ENCODE assay signal across 11 cellular contexts in genomic region chr20:18465536-18466200, GRCh38. TPM values are rescaled to one million over a fixed set of nuclear protein-coding genes. Genes with fewer than 3 reads are reported as not detected.
DNase-seq lines count a peak whose midpoint lies in the region; ATAC-seq, FAIRE-seq and TF ChIP-seq lines count a peak whose summit lies in the region.
"Had no signal": no experiment of that assay in that cellular context is flagged by ENCODE, and none has a peak within 500 bp of the region (broad histone marks: within the 10 kb centered on the region; RNA-seq: fewer than 3 reads in every experiment).

No MANE protein-coding gene starts in this region.

- intact Hi-C loops in activated naive CD4-positive, alpha-beta T cell treated with anti-CD3 and anti-CD28 coated beads for 36 hours (cut with micrococcal nuclease), result loop anchor here (2.0 kb wide), 1 partner anchor 497 kb away; the partner anchor contains the start of genes MGME1 and SNX5
- intact Hi-C loops in PC-3 (cut with micrococcal nuclease), result loop anchor here (5.0 kb wide), 2 partner anchors 77 to 122 kb away; partner anchors contain the start of gene DTD1
- intact Hi-C loops in endothelial cell of umbilical vein (cut with micrococcal nuclease), result loop anchor here (5.0 kb wide), 2 partner anchors 178 to 328 kb away; partner anchors contain the start of genes KAT14, PET117 and ZNF133

- CTCF ChIA-PET in activated naive CD4-positive, alpha-beta T cell treated with anti-CD3 and anti-CD28 coated beads for 36 hours (lab: Charles Lee), result interaction anchor here (0.8 to 2.1 kb wide), 2 partner anchors 31 to 42 kb away, joined by 4 to 7 read pairs; partner anchors contain the start of genes RBBP9 and SEC23B
- CTCF ChIA-PET in PC-3 (lab: Charles Lee), result interaction anchor here (0.6 kb wide), 1 partner anchor 52 kb away, joined by 3 read pairs; no protein-coding TSS in a partner anchor
- CTCF ChIA-PET in endothelial cell of umbilical vein (lab: Charles Lee), result interaction anchor here (1.6 kb wide), 1 partner anchor 52 kb away, joined by 4 read pairs; no protein-coding TSS in a partner anchor

- H3K79me2 ChIP-seq in PC-3 (ENCODE audit: low read length) (peaks cover 37% of the 10 kb centered on the region), endothelial cell of umbilical vein (ENCODE audit: control insufficient read depth, insufficient read depth, low read length) (peaks cover 30% of the 10 kb centered on the region)

- no peaks in the 10 kb centered on the region for H3F3A ChIP-seq in PC-3 (ENCODE audit: low read length, unreplicated experiment)

- no peaks in the 10 kb centered on the region for H3K9me3 Mint-ChIP-seq in activated naive CD4-positive, alpha-beta T cell treated with anti-CD3 and anti-CD28 coated beads for 36 hours

- dilution Hi-C loops in endothelial cell of umbilical vein (cut with MboI; ENCODE audit: extremely low pct_ligation_motif_present, low sequenced_read_pairs), result no loop called here

- H3K4me1 ChIP-seq in PC-3 (ENCODE audit: insufficient read depth, low read length), result peaks cover 16% of the 10 kb centered on the region
- H3K4me1 ChIP-seq in endothelial cell of umbilical vein (ENCODE audit: control insufficient read depth, extremely low read depth, insufficient read depth, low read length), result peaks cover 13% of the 10 kb centered on the region
- peaks cover 15% of the 10 kb centered on the region for H3K4me1 ChIP-seq in skeletal muscle satellite cell (ENCODE audit: control insufficient read depth, insufficient read depth, low read length)

- H3K9me2 ChIP-seq in PC-3 (replicated peaks; ENCODE audit: low read length), result no peaks in the 10 kb centered on the region

- H3K27ac Mint-ChIP-seq in activated naive CD4-positive, alpha-beta T cell treated with anti-CD3 and anti-CD28 coated beads for 36 hours, result no peak overlapping the region

- no peaks in the 10 kb centered on the region for H3K27me3 ChIP-seq in PC-3 (ENCODE audit: low read length)
- no peaks in the 10 kb centered on the region for H3K27me3 ChIP-seq in endothelial cell of umbilical vein (ENCODE audit: control insufficient read depth in 2 of 2, insufficient read depth in 2 of 2, low read length in 2 of 2)
- no peaks in the 10 kb centered on the region for H3K27me3 ChIP-seq in skeletal muscle satellite cell (ENCODE audit: control insufficient read depth, insufficient read depth, low read length)

- H2AFZ ChIP-seq in PC-3 (ENCODE audit: low read length), result peak overlapping the region; percentile 96
- H2AFZ ChIP-seq in endothelial cell of umbilical vein (ENCODE audit: low read depth, low read length), result peak overlapping the region; percentile 36

- H3K36me3 Mint-ChIP-seq in activated naive CD4-positive, alpha-beta T cell treated with anti-CD3 and anti-CD28 coated beads for 36 hours (ENCODE audit: low read depth), result no peaks in the 10 kb centered on the region

- H3K4me3 ChIP-seq in PC-3 (ENCODE audit: low read length), result peak overlapping the region; percentile 90
- H3K4me3 ChIP-seq in endothelial cell of umbilical vein (replicated peaks in 1 of 3; ENCODE audit: insufficient read depth in 1 of 3, low read depth in 1 of 3, low read length in 3 of 3), result peak overlapping the region in 1 of 3 experiments; percentile 99
- H3K4me3 ChIP-seq in skeletal muscle satellite cell (ENCODE audit: low read length), result peak overlapping the region; percentile 96

- H3K9me1 ChIP-seq in endothelial cell of umbilical vein (replicated peaks; ENCODE audit: control insufficient read depth, extremely low read depth, insufficient read depth, low read length), result no peaks in the 10 kb centered on the region

- H3K4me1 Mint-ChIP-seq in activated naive CD4-positive, alpha-beta T cell treated with anti-CD3 and anti-CD28 coated beads for 36 hours (ENCODE audit: low read depth), result peaks cover 32% of the 10 kb centered on the region

- no peak for FAIRE-seq in endothelial cell of umbilical vein (lab: Jason Lieb, UNC)

- H3K9me3 ChIP-seq in PC-3 (ENCODE audit: low read length) (no peaks in the 10 kb centered on the region), endothelial cell of umbilical vein (replicated peaks; ENCODE audit: control insufficient read depth, insufficient read depth, low read length) (no peaks in the 10 kb centered on the region), skeletal muscle satellite cell (replicated peaks; ENCODE audit: low read length) (no peaks in the 10 kb centered on the region)
- H3K9me3 ChIP-seq: thoracic aorta had no signal

- peak overlapping the region; percentile 92 for H3K4me3 Mint-ChIP-seq in activated naive CD4-positive, alpha-beta T cell treated with anti-CD3 and anti-CD28 coated beads for 36 hours

- H4K20me1 ChIP-seq in PC-3 (ENCODE audit: low read length), result 0 out of 2 replicates have a peak, but pooled peaks cover 5% of the 10 kb centered on the region
- no peaks in the 10 kb centered on the region for H4K20me1 ChIP-seq in endothelial cell of umbilical vein (replicated peaks; ENCODE audit: control insufficient read depth, extremely low read depth, insufficient read depth, low read length)

- DNase-seq in activated naive CD4-positive, alpha-beta T cell treated with anti-CD3 and anti-CD28 coated beads for 36 hours, result no peak
- no peak for DNase-seq in activated naive CD4-positive, alpha-beta T cell treated with Interleukin-2 at 50 U/mL for 16 hours
- DNase-seq in PC-3 (no peak), endothelial cell of umbilical vein (ENCODE audit: low read depth, low spot score) (no peak), iPS-NIHi11 (ENCODE audit: low spot score) (no peak), NCI-H1092 treated with DMSO at 0.1 percent for 48 hours (lab: John Stamatoyannopoulos, UW) (no peak)
- DNase-seq: NCI-H2029; stimulated activated CD4-positive, alpha-beta T cell treated with anti-CD3 and anti-CD28 coated beads, Interleukin-15, amount 100 ng/mL, for 24 hours had no signal

- H3K4me2 ChIP-seq in PC-3 (ENCODE audit: low read length) (peak overlapping the region; percentile 92), endothelial cell of umbilical vein (ENCODE audit: insufficient read depth, low read length) (peak overlapping the region; percentile 94), skeletal muscle satellite cell (ENCODE audit: low read length) (peak overlapping the region; percentile 81)

- BruUV-seq in PC-3 (replicated peaks; lab: Mats Ljungman, UMichigan), result no TSS peak
- no TSS peak for BruUV-seq in endothelial cell of umbilical vein (replicated peaks; lab: Mats Ljungman, UMichigan)

- TF ChIP-seq POLR2A in endothelial cell of umbilical vein (IDR thresholded peaks at IDR 0.05; ENCODE audit: low read depth, low read length), result no peak

- H3K27ac ChIP-seq in PC-3 (ENCODE audit: low read length), result no peak overlapping the region
- H3K27ac ChIP-seq in endothelial cell of umbilical vein (ENCODE audit: insufficient read depth, low read depth, low read length), result no peak overlapping the region
- H3K27ac ChIP-seq: thoracic aorta had no signal

- H3K9ac ChIP-seq in PC-3 (ENCODE audit: low read length) (peak overlapping the region; percentile 90; the same call in 1 of the 2 replicates), endothelial cell of umbilical vein (replicated peaks; ENCODE audit: extremely low read depth, insufficient read depth, low read length) (no peak overlapping the region), skeletal muscle satellite cell (ENCODE audit: low read depth, low read length) (peak overlapping the region; percentile 86)

- TF ChIP-seq CTCF in PC-3 (conservative IDR thresholded peaks at IDR 0.05; ENCODE audit: low read depth, low read length) (no peak), endothelial cell of umbilical vein (IDR thresholded peaks at IDR 0.05; ENCODE audit: extremely low read depth in 1 of 2, insufficient read depth in 1 of 2, low read depth in 1 of 2, low read length in 2 of 2) (no peak)

- H3K27me3 Mint-ChIP-seq in activated naive CD4-positive, alpha-beta T cell treated with anti-CD3 and anti-CD28 coated beads for 36 hours (ENCODE audit: low read depth), result no peaks in the 10 kb centered on the region

- H3K36me3 ChIP-seq in PC-3 (ENCODE audit: low read depth, low read length) (peaks cover 11% of the 10 kb centered on the region; the same call in 1 of the 2 replicates), endothelial cell of umbilical vein (ENCODE audit: control insufficient read depth in 2 of 2, extremely low read depth in 1 of 2, insufficient read depth in 2 of 2, low read length in 2 of 2) (peaks cover 0 to 3% of the 10 kb centered on the region in 2 experiments), skeletal muscle satellite cell (ENCODE audit: insufficient read depth, low read length) (peaks cover 10% of the 10 kb centered on the region)
- H3K36me3 ChIP-seq: thoracic aorta had no signal

- ATAC-seq in PC-3, result no peak
- no peak for ATAC-seq in HG03196 (IDR thresholded peaks at IDR 0.05; ENCODE audit: unreplicated experiment)

- POLR2A ChIA-PET in PC-3 (lab: Charles Lee; ENCODE audit: unreplicated experiment), result interaction anchor here (0.6 kb wide), 1 partner anchor 362 kb away, joined by 7 read pairs; no protein-coding TSS in a partner anchor
- POLR2A ChIA-PET in endothelial cell of umbilical vein (lab: Charles Lee), result no interaction called here

RNA-seq across cellular contexts. Expression of gene DZANK1, which starts 1.2 kb away (rescaled TPM):
- total RNA-seq in activated naive CD4-positive, alpha-beta T cell treated with anti-CD3 and anti-CD28 coated beads for 36 hours, result under 1 TPM; 0.79 to 0.94 TPM
- total RNA-seq in PC-3 (2014; rRNA removed), result 2.6 and 3.2 TPM in 2 replicates
- 1.8 and 3.0 TPM in 2 replicates for total RNA-seq in endothelial cell of umbilical vein
- 0.97 and 1.1 TPM in 2 replicates for polyA plus RNA-seq in endothelial cell of umbilical vein
- polyA plus RNA-seq in endothelial cell of umbilical vein (2011; cell fraction: cytosol; rRNA removed), result 1.1 and 1.2 TPM in 2 replicates
- 4.1 and 4.4 TPM in 2 replicates for polyA plus RNA-seq in endothelial cell of umbilical vein (2011; cell fraction: nucleus; rRNA removed)
- 0.90 and 1.1 TPM in 2 replicates for polyA plus RNA-seq in endothelial cell of umbilical vein (2012)
- 0.80 and 1.2 TPM in 2 replicates for polyA minus RNA-seq in endothelial cell of umbilical vein
- polyA minus RNA-seq in endothelial cell of umbilical vein (2011; cell fraction: cytosol; rRNA and poly(A)+ RNA removed), result 0.72 TPM
- 1.5 and 1.7 TPM in 2 replicates for polyA minus RNA-seq in endothelial cell of umbilical vein (2011; cell fraction: nucleus; rRNA and poly(A)+ RNA removed)
- total RNA-seq in skeletal muscle satellite cell (2012; rRNA removed), result 1.0 and 1.7 TPM in 2 replicates

RNA-seq across cellular contexts. Expression of gene POLR3F, which starts 1.5 kb away (rescaled TPM):
- 1 to 10 TPM; 7.0 to 8.3 TPM for total RNA-seq in activated naive CD4-positive, alpha-beta T cell treated with anti-CD3 and anti-CD28 coated beads for 36 hours
- 28.2 and 31.8 TPM in 2 replicates for total RNA-seq in PC-3 (2014; rRNA removed)
- 9.8 and 10.2 TPM in 2 replicates for total RNA-seq in endothelial cell of umbilical vein
- 2.7 and 4.5 TPM in 2 replicates for polyA plus RNA-seq in endothelial cell of umbilical vein
- polyA plus RNA-seq in endothelial cell of umbilical vein (2011; cell fraction: cytosol; rRNA removed), result 5.3 and 5.6 TPM in 2 replicates
- 8.9 and 14.2 TPM in 2 replicates for polyA plus RNA-seq in endothelial cell of umbilical vein (2011; cell fraction: nucleus; rRNA removed)
- polyA plus RNA-seq in endothelial cell of umbilical vein (2012), result 8.4 and 11.0 TPM in 2 replicates
- polyA minus RNA-seq in endothelial cell of umbilical vein, result 3.9 and 4.4 TPM in 2 replicates
- polyA minus RNA-seq in endothelial cell of umbilical vein (2011; cell fraction: cytosol; rRNA and poly(A)+ RNA removed), result 11.7 TPM
- 12.1 and 13.3 TPM in 2 replicates for polyA minus RNA-seq in endothelial cell of umbilical vein (2011; cell fraction: nucleus; rRNA and poly(A)+ RNA removed)
- 10.6 and 14.0 TPM in 2 replicates for total RNA-seq in skeletal muscle satellite cell (2012; rRNA removed)

RNA-seq across cellular contexts. Expression of gene RBBP9, which starts 31.4 kb away (rescaled TPM):
- total RNA-seq in activated naive CD4-positive, alpha-beta T cell treated with anti-CD3 and anti-CD28 coated beads for 36 hours, result 10 to 100 TPM; 17.3 to 18.1 TPM
- total RNA-seq in PC-3 (2014; rRNA removed), result 17.7 and 22.8 TPM in 2 replicates
- 17.0 and 17.2 TPM in 2 replicates for total RNA-seq in endothelial cell of umbilical vein
- polyA plus RNA-seq in endothelial cell of umbilical vein, result 8.5 and 9.1 TPM in 2 replicates
- 9.9 and 12.0 TPM in 2 replicates for polyA plus RNA-seq in endothelial cell of umbilical vein (2011; cell fraction: cytosol; rRNA removed)
- 4.6 and 5.2 TPM in 2 replicates for polyA plus RNA-seq in endothelial cell of umbilical vein (2011; cell fraction: nucleus; rRNA removed)
- polyA plus RNA-seq in endothelial cell of umbilical vein (2012), result 13.6 and 16.7 TPM in 2 replicates
- polyA minus RNA-seq in endothelial cell of umbilical vein, result 28.3 and 49.5 TPM in 2 replicates
- polyA minus RNA-seq in endothelial cell of umbilical vein (2011; cell fraction: cytosol; rRNA and poly(A)+ RNA removed), result 7.0 TPM
- polyA minus RNA-seq in endothelial cell of umbilical vein (2011; cell fraction: nucleus; rRNA and poly(A)+ RNA removed), result 4.1 and 5.0 TPM in 2 replicates
- 15.5 and 17.5 TPM in 2 replicates for total RNA-seq in skeletal muscle satellite cell (2012; rRNA removed)

RNA-seq across cellular contexts. Expression of gene SEC23B, which starts 42.1 kb away (rescaled TPM):
- 10 to 100 TPM; 66.9 to 69.2 TPM for total RNA-seq in activated naive CD4-positive, alpha-beta T cell treated with anti-CD3 and anti-CD28 coated beads for 36 hours
- total RNA-seq in PC-3 (2014; rRNA removed) (82.1 and 89.5 TPM in 2 replicates), endothelial cell of umbilical vein (38.0 and 42.5 TPM in 2 replicates)
- 38.7 and 44.0 TPM in 2 replicates for polyA plus RNA-seq in endothelial cell of umbilical vein
- 37.7 and 45.1 TPM in 2 replicates for polyA plus RNA-seq in endothelial cell of umbilical vein (2011; cell fraction: cytosol; rRNA removed)
- 42.0 and 48.1 TPM in 2 replicates for polyA plus RNA-seq in endothelial cell of umbilical vein (2011; cell fraction: nucleus; rRNA removed)
- polyA plus RNA-seq in endothelial cell of umbilical vein (2012), result 48.6 and 56.7 TPM in 2 replicates
- polyA minus RNA-seq in endothelial cell of umbilical vein, result 67.9 and 83.8 TPM in 2 replicates
- polyA minus RNA-seq in endothelial cell of umbilical vein (2011; cell fraction: cytosol; rRNA and poly(A)+ RNA removed), result 37.0 TPM
- 26.9 and 47.1 TPM in 2 replicates for polyA minus RNA-seq in endothelial cell of umbilical vein (2011; cell fraction: nucleus; rRNA and poly(A)+ RNA removed)
- total RNA-seq in skeletal muscle satellite cell (2012; rRNA removed), result 57.7 and 62.4 TPM in 2 replicates
